In genomic region chr3:141699907-141700306, GRCh38 we compare ENCODE assay signal across 24 cellular contexts.
"Had no signal": no experiment of that assay in that cellular context is flagged by ENCODE, and none has a peak within 500 bp of the region (broad histone marks: within the 10 kb centered on the region; RNA-seq: fewer than 3 reads in every experiment).

No MANE protein-coding gene starts in this region.

- H3K27me3 ChIP-seq: breast epithelium, ovary, upper lobe of left lung, vagina had no signal

- H3K27ac ChIP-seq: breast epithelium, esophagus squamous epithelium, ovary, skin epidermis, upper lobe of left lung, vagina, WERI-Rb-1 had no signal

- H3K36me3 ChIP-seq: breast epithelium, esophagus squamous epithelium, ovary, upper lobe of left lung, vagina, WERI-Rb-1 had no signal

- ATAC-seq: activated CD4-positive, CD25-positive, alpha-beta regulatory T cell treated with anti-CD3 and anti-CD28 coated beads, Interleukin-2, amount 50 U/mL, for 24 hours; activated naive CD8-positive, alpha-beta T cell treated with anti-CD3 and anti-CD28 coated beads, Interleukin-2, amount 50 U/mL, for 24 hours; left cardiac atrium; sciatic nerve; stimulated activated effector memory CD8-positive, alpha-beta T cell treated with anti-CD3 and anti-CD28 coated beads, Interleukin-12 subunit alpha, Interleukin-12 subunit beta, amount 100 ng/mL, for 72 hours; T-helper 17 cell had no signal

- H3K4me1 ChIP-seq: breast epithelium, esophagus squamous epithelium, upper lobe of left lung, vagina had no signal

- DNase-seq: activated CD4-positive, alpha-beta memory T cell treated with anti-CD3 and anti-CD28 coated beads for 36 hours; activated CD4-positive, alpha-beta T cell treated with anti-CD3 and anti-CD28 coated beads for 48 hours; activated naive CD8-positive, alpha-beta T cell treated with anti-CD3 and anti-CD28 coated beads, Interleukin-2, amount 50 U/mL, for 24 hours; activated T-cell treated with anti-CD3 and anti-CD28 coated beads, Interleukin-2, amount 50 U/mL, for 48 hours; amygdala; dermis blood vessel endothelial cell; effector CD4-positive, alpha-beta T cell; esophagus squamous epithelium; glutamatergic neuron; left cardiac atrium; mammary epithelial cell; naive B cell; ovary; stimulated activated CD4-positive, alpha-beta T cell treated with anti-CD3 and anti-CD28 coated beads, Interleukin-4, amount 100 ng/mL, for 24 hours; T-helper 17 cell; T1000; upper lobe of left lung; WERI-Rb-1 had no signal

- H3K4me3 ChIP-seq: breast epithelium, esophagus squamous epithelium, ovary, skin epidermis, upper lobe of left lung, vagina had no signal
